Comparison of ENCODE assay signal across 2 cellular contexts in the genomic region with DNA sequence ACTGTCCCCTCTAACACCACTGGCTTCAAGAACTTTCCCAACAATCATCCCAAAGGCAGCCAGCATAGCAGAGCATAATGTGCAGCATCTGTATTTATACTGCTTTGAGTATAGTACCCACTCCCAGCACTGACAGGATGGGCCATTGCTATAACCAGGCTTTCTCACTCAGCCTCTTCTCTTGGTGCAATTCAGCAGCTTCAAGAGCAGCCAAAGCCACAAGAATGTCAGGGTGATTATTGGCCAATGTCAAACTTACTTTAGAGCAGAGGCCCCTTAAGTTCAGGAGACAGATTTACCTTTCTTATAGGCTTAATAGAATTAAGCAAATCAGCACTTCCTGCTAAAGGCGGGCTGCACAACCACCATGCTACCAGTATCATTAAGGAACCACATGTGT.
TF ChIP-seq lines count a peak whose summit lies in the region.

No MANE protein-coding gene starts in this region.

TF ChIP-seq in endothelial cell of umbilical vein, 7 proteins besides CTCF, POLR2A, EP300 and RAD21:
- TF ChIP-seq, protein P1, sequence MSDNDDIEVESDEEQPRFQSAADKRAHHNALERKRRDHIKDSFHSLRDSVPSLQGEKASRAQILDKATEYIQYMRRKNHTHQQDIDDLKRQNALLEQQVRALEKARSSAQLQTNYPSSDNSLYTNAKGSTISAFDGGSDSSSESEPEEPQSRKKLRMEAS (IDR thresholded peaks at IDR 0.05; ENCODE audit: insufficient read depth, insufficient read length), result no peak
- TF ChIP-seq EZH2 (IDR thresholded peaks at IDR 0.05; ENCODE audit: borderline replicate concordance, low read depth, low read length, severe bottlenecking) (no peak), GATA2 (IDR thresholded peaks at IDR 0.05; ENCODE audit: insufficient read depth, insufficient read length, low read depth, low read length) (no peak), JUN (IDR thresholded peaks at IDR 0.05; ENCODE audit: borderline replicate concordance, insufficient read depth, insufficient read length, low read depth) (no peak), FOS (IDR thresholded peaks at IDR 0.05; ENCODE audit: borderline replicate concordance, insufficient read depth, low read length) (no peak), POLR2AphosphoS5 (IDR thresholded peaks at IDR 0.05; ENCODE audit: insufficient read depth, low read depth, low read length) (no peak), MYC (IDR thresholded peaks at IDR 0.05; ENCODE audit: low read depth, low read length) (no peak)

TF ChIP-seq in GM23338, 12 proteins besides CTCF, POLR2A, EP300 and RAD21:
- TF ChIP-seq, protein P2, sequence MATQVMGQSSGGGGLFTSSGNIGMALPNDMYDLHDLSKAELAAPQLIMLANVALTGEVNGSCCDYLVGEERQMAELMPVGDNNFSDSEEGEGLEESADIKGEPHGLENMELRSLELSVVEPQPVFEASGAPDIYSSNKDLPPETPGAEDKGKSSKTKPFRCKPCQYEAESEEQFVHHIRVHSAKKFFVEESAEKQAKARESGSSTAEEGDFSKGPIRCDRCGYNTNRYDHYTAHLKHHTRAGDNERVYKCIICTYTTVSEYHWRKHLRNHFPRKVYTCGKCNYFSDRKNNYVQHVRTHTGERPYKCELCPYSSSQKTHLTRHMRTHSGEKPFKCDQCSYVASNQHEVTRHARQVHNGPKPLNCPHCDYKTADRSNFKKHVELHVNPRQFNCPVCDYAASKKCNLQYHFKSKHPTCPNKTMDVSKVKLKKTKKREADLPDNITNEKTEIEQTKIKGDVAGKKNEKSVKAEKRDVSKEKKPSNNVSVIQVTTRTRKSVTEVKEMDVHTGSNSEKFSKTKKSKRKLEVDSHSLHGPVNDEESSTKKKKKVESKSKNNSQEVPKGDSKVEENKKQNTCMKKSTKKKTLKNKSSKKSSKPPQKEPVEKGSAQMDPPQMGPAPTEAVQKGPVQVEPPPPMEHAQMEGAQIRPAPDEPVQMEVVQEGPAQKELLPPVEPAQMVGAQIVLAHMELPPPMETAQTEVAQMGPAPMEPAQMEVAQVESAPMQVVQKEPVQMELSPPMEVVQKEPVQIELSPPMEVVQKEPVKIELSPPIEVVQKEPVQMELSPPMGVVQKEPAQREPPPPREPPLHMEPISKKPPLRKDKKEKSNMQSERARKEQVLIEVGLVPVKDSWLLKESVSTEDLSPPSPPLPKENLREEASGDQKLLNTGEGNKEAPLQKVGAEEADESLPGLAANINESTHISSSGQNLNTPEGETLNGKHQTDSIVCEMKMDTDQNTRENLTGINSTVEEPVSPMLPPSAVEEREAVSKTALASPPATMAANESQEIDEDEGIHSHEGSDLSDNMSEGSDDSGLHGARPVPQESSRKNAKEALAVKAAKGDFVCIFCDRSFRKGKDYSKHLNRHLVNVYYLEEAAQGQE (IDR thresholded peaks at IDR 0.05; ENCODE audit: unreplicated experiment), result no peak
- TF ChIP-seq ZNF331 (CRISPR knock-in tag; IDR thresholded peaks at IDR 0.05; ENCODE audit: low read depth), result no peak
- TF ChIP-seq ZNF114 (CRISPR knock-in tag; IDR thresholded peaks at IDR 0.05), result no peak
- TF ChIP-seq POLR2AphosphoS5 (IDR thresholded peaks at IDR 0.05; ENCODE audit: low read depth), result no peak
- TF ChIP-seq, protein P3, sequence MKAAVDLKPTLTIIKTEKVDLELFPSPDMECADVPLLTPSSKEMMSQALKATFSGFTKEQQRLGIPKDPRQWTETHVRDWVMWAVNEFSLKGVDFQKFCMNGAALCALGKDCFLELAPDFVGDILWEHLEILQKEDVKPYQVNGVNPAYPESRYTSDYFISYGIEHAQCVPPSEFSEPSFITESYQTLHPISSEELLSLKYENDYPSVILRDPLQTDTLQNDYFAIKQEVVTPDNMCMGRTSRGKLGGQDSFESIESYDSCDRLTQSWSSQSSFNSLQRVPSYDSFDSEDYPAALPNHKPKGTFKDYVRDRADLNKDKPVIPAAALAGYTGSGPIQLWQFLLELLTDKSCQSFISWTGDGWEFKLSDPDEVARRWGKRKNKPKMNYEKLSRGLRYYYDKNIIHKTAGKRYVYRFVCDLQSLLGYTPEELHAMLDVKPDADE (IDR thresholded peaks at IDR 0.05), result no peak
- no peak for TF ChIP-seq EZH2phosphoT487 (IDR thresholded peaks at IDR 0.05; ENCODE audit: unreplicated experiment)
- no peak for TF ChIP-seq EZH2 (IDR thresholded peaks at IDR 0.05; ENCODE audit: low read depth, unreplicated experiment)
- no peak for TF ChIP-seq STAT1 (IDR thresholded peaks at IDR 0.05; ENCODE audit: unreplicated experiment)
- TF ChIP-seq, protein P4, sequence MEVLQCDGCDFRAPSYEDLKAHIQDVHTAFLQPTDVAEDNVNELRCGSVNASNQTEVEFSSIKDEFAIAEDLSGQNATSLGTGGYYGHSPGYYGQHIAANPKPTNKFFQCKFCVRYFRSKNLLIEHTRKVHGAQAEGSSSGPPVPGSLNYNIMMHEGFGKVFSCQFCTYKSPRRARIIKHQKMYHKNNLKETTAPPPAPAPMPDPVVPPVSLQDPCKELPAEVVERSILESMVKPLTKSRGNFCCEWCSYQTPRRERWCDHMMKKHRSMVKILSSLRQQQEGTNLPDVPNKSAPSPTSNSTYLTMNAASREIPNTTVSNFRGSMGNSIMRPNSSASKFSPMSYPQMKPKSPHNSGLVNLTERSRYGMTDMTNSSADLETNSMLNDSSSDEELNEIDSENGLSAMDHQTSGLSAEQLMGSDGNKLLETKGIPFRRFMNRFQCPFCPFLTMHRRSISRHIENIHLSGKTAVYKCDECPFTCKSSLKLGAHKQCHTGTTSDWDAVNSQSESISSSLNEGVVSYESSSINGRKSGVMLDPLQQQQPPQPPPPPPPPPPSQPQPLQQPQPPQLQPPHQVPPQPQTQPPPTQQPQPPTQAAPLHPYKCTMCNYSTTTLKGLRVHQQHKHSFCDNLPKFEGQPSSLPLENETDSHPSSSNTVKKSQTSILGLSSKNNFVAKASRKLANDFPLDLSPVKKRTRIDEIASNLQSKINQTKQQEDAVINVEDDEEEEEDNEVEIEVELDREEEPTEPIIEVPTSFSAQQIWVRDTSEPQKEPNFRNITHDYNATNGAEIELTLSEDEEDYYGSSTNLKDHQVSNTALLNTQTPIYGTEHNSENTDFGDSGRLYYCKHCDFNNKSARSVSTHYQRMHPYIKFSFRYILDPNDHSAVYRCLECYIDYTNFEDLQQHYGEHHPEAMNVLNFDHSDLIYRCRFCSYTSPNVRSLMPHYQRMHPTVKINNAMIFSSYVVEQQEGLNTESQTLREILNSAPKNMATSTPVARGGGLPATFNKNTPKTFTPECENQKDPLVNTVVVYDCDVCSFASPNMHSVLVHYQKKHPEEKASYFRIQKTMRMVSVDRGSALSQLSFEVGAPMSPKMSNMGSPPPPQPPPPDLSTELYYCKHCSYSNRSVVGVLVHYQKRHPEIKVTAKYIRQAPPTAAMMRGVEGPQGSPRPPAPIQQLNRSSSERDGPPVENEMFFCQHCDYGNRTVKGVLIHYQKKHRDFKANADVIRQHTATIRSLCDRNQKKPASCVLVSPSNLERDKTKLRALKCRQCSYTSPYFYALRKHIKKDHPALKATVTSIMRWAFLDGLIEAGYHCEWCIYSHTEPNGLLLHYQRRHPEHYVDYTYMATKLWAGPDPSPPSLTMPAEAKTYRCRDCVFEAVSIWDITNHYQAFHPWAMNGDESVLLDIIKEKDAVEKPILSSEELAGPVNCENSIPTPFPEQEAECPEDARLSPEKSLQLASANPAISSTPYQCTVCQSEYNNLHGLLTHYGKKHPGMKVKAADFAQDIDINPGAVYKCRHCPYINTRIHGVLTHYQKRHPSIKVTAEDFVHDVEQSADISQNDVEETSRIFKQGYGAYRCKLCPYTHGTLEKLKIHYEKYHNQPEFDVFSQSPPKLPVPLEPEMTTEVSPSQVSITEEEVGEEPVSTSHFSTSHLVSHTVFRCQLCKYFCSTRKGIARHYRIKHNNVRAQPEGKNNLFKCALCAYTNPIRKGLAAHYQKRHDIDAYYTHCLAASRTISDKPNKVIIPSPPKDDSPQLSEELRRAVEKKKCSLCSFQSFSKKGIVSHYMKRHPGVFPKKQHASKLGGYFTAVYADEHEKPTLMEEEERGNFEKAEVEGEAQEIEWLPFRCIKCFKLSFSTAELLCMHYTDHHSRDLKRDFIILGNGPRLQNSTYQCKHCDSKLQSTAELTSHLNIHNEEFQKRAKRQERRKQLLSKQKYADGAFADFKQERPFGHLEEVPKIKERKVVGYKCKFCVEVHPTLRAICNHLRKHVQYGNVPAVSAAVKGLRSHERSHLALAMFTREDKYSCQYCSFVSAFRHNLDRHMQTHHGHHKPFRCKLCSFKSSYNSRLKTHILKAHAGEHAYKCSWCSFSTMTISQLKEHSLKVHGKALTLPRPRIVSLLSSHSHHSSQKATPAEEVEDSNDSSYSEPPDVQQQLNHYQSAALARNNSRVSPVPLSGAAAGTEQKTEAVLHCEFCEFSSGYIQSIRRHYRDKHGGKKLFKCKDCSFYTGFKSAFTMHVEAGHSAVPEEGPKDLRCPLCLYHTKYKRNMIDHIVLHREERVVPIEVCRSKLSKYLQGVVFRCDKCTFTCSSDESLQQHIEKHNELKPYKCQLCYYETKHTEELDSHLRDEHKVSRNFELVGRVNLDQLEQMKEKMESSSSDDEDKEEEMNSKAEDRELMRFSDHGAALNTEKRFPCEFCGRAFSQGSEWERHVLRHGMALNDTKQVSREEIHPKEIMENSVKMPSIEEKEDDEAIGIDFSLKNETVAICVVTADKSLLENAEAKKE (CRISPR knock-in tag; IDR thresholded peaks at IDR 0.05), result no peak
- TF ChIP-seq JUNB (IDR thresholded peaks at IDR 0.05; ENCODE audit: unreplicated experiment), result no peak
- no peak for TF ChIP-seq CREB1 (CRISPR knock-in tag; IDR thresholded peaks at IDR 0.05; ENCODE audit: low read depth)
- no peak for TF ChIP-seq NANOG (IDR thresholded peaks at IDR 0.05; ENCODE audit: borderline replicate concordance)
